18 cellular contexts compared by ENCODE assay signal in genomic region chr22:49334976-49335375, GRCh38.
DNase-seq lines count a peak whose midpoint lies in the region; FAIRE-seq and TF ChIP-seq lines count a peak whose summit lies in the region.
"Had no signal": no experiment of that assay in that cellular context is flagged by ENCODE, and none has a peak within 500 bp of the region (broad histone marks: within the 10 kb centered on the region; RNA-seq: fewer than 3 reads in every experiment).

No MANE protein-coding gene starts in this region.

- H3K4me1 ChIP-seq in small intestine (ENCODE audit: control insufficient read depth in 2 of 2, insufficient read depth in 1 of 2, low read depth in 1 of 2, low read length in 1 of 2), result no peaks in the 10 kb centered on the region

- FAIRE-seq in GM12891 (lab: Jason Lieb, UNC), result no peak
- FAIRE-seq in small intestine (lab: Jason Lieb, UNC), result no peak
- FAIRE-seq: A204.1 had no signal

- H3K4me3 ChIP-seq in small intestine (ENCODE audit: low read depth in 1 of 2, low read length in 2 of 2), result no peak overlapping the region

- DNase-seq in GM03348 (ENCODE audit: low spot score), result peak; percentile 4
- DNase-seq in ecto neural progenitor cell (ENCODE audit: low spot score), result peak; percentile 38
- peak; percentile 2 for DNase-seq in mucosa of gallbladder (ENCODE audit: low spot score)
- peak; percentile 4 for DNase-seq in stimulated activated CD8-positive, alpha-beta memory T cell treated with anti-CD3 and anti-CD28 coated beads, Interleukin-4, amount 100 ng/mL, for 48 hours
- DNase-seq in GM12891 (ENCODE audit: insufficient read length, low spot score), result no peak
- no peak for DNase-seq in COLO829 (ENCODE audit: low spot score)
- no peak for DNase-seq in HuH-7.5 (ENCODE audit: low spot score)
- DNase-seq in small intestine, result no peak
- DNase-seq: COR-L47, DMS53, Karpas-422, MM.1S, NCI-H1105 treated with DMSO at 0.1 percent for 48 hours, NCI-H187, NCI-H2171, NCI-H774 had no signal

- 80 to 84% (median 84%) methylated on average over 10 of the region's 10 CpGs for WGBS in small intestine, 3 donors

- H3K27me3 ChIP-seq in small intestine (ENCODE audit: control insufficient read depth in 2 of 2, insufficient read depth in 2 of 2, low read length in 2 of 2), result no peaks in the 10 kb centered on the region

- no peak for TF ChIP-seq POLR2A in GM12891 (IDR thresholded peaks at IDR 0.05; ENCODE audit: low read depth, low read length)

- H3K27ac ChIP-seq in small intestine (ENCODE audit: low read depth in 1 of 2, low read length in 1 of 2), result no peak overlapping the region
- H3K27ac ChIP-seq: C4-2B had no signal

- no peaks in the 10 kb centered on the region for H3K36me3 ChIP-seq in small intestine (ENCODE audit: control insufficient read depth in 2 of 2, insufficient read depth in 2 of 2, low read length in 2 of 2)

- no peaks in the 10 kb centered on the region for H3K9me3 ChIP-seq in small intestine (ENCODE audit: control insufficient read depth, low read depth)

TF ChIP-seq in GM12891, 5 proteins besides CTCF, POLR2A, EP300 and RAD21:
- no peak for TF ChIP-seq SPI1 (IDR thresholded peaks at IDR 0.05; ENCODE audit: low read depth, low read length)
- no peak for TF ChIP-seq POLR2AphosphoS5 (IDR thresholded peaks at IDR 0.05; ENCODE audit: low read depth, low read length)
- no peak for TF ChIP-seq POU2F2 (IDR thresholded peaks at IDR 0.05; ENCODE audit: low read depth, low read length)
- no peak for TF ChIP-seq TAF1 (IDR thresholded peaks at IDR 0.05; ENCODE audit: low read depth, low read length)
- no peak for TF ChIP-seq PAX5 (IDR thresholded peaks at IDR 0.05; ENCODE audit: insufficient read depth, low read length, severe bottlenecking)

Comparison
In these comparisons a context has a peak if more than half of its experiments do, and no peak if none do; other contexts are left out.
1. DNase-seq: peak in GM03348 (single experiment), ecto neural progenitor cell (single experiment), mucosa of gallbladder (single experiment) and stimulated activated CD8-positive, alpha-beta memory T cell treated with anti-CD3 and anti-CD28 coated beads, Interleukin-4, amount 100 ng/mL, for 48 hours (single experiment); none in GM12891 (single experiment), COLO829 (single experiment), HuH-7.5 (single experiment) and small intestine (single experiment).